In genomic region chr18:57748770-57749603, GRCh38 we compare ENCODE assay signal across 1 cellular context.
TF ChIP-seq lines count a peak whose summit lies in the region.

No MANE protein-coding gene starts in this region.

TF ChIP-seq in HepG2, 621 proteins besides CTCF, POLR2A, EP300 and RAD21 (continued from another document):
- no peak for TF ChIP-seq DDIT3 (CRISPR knock-in tag; IDR thresholded peaks at IDR 0.05)
- no peak for TF ChIP-seq SIN3B (IDR thresholded peaks at IDR 0.05; ENCODE audit: low read length)
- TF ChIP-seq ZNF619 (CRISPR knock-in tag; IDR thresholded peaks at IDR 0.05), result no peak
- no peak for TF ChIP-seq MAZ (IDR thresholded peaks at IDR 0.05; ENCODE audit: borderline replicate concordance, low read depth, low read length)
- no peak for TF ChIP-seq MAZ (CRISPR knock-in tag; IDR thresholded peaks at IDR 0.05; ENCODE audit: low read depth)
- TF ChIP-seq FOXP1 (IDR thresholded peaks at IDR 0.05), result no peak
- TF ChIP-seq FOXP1 (CRISPR knock-in tag; IDR thresholded peaks at IDR 0.05), result peak; percentile 27; the same call in 1 of the 2 replicates
- TF ChIP-seq PHB2 (IDR thresholded peaks at IDR 0.05; ENCODE audit: partially characterized antibody), result no peak
- no peak for TF ChIP-seq ZMYM3 (CRISPR knock-in tag; IDR thresholded peaks at IDR 0.05)
- TF ChIP-seq HNF1B (CRISPR knock-in tag; IDR thresholded peaks at IDR 0.05), result no peak
- no peak for TF ChIP-seq ZNF746 (CRISPR knock-in tag; IDR thresholded peaks at IDR 0.05)
- TF ChIP-seq HIC2 (CRISPR knock-in tag; IDR thresholded peaks at IDR 0.05; ENCODE audit: low read depth), result no peak
- peak; percentile 94 for TF ChIP-seq ATF3 (CRISPR knock-in tag; IDR thresholded peaks at IDR 0.05)
- TF ChIP-seq ZNF773 (CRISPR knock-in tag; IDR thresholded peaks at IDR 0.05; ENCODE audit: borderline replicate concordance), result no peak
- TF ChIP-seq JUND (CRISPR knock-in tag; IDR thresholded peaks at IDR 0.05), result peak; percentile 90
- TF ChIP-seq PAXIP1 (CRISPR knock-in tag; conservative IDR thresholded peaks at IDR 0.05), result peak; percentile 24; the same call in 1 of the 2 replicates
- no peak for TF ChIP-seq SALL2 (CRISPR knock-in tag; IDR thresholded peaks at IDR 0.05)
- TF ChIP-seq STAG1 (CRISPR knock-in tag; IDR thresholded peaks at IDR 0.05), result no peak
- peak; percentile 89 for TF ChIP-seq FOSL1 (CRISPR knock-in tag; IDR thresholded peaks at IDR 0.05; ENCODE audit: borderline replicate concordance)
- TF ChIP-seq JUNB (CRISPR knock-in tag; IDR thresholded peaks at IDR 0.05; ENCODE audit: borderline replicate concordance), result no peak
- no peak for TF ChIP-seq GATA4 (IDR thresholded peaks at IDR 0.05; ENCODE audit: borderline replicate concordance, low read depth)
- TF ChIP-seq ZNF138 (CRISPR knock-in tag; IDR thresholded peaks at IDR 0.05; ENCODE audit: low read depth), result no peak
- TF ChIP-seq PLSCR1 (CRISPR knock-in tag; IDR thresholded peaks at IDR 0.05; ENCODE audit: borderline replicate concordance), result no peak
- TF ChIP-seq ZC3H4 (CRISPR knock-in tag; IDR thresholded peaks at IDR 0.05; ENCODE audit: borderline replicate concordance), result no peak
- TF ChIP-seq THAP11 (CRISPR knock-in tag; IDR thresholded peaks at IDR 0.05), result no peak
- TF ChIP-seq ASH2L (IDR thresholded peaks at IDR 0.05; ENCODE audit: insufficient read length, low read depth, low read length), result no peak
- peak; percentile 59 for TF ChIP-seq GATAD2A (CRISPR knock-in tag; IDR thresholded peaks at IDR 0.05)
- peak; percentile 44 for TF ChIP-seq SAP130 (CRISPR knock-in tag; IDR thresholded peaks at IDR 0.05; ENCODE audit: low read depth)
- TF ChIP-seq IKZF1 (IDR thresholded peaks at IDR 0.05), result no peak
- no peak for TF ChIP-seq ATF2 (CRISPR knock-in tag; IDR thresholded peaks at IDR 0.05)
- TF ChIP-seq XBP1 (CRISPR knock-in tag; IDR thresholded peaks at IDR 0.05), result no peak
- no peak for TF ChIP-seq CREB1 (IDR thresholded peaks at IDR 0.05)
- no peak for TF ChIP-seq CREB1 (CRISPR knock-in tag; IDR thresholded peaks at IDR 0.05)
- TF ChIP-seq HOMEZ (CRISPR knock-in tag; IDR thresholded peaks at IDR 0.05; ENCODE audit: low read depth), result no peak
- TF ChIP-seq RNF2 (conservative IDR thresholded peaks at IDR 0.05; ENCODE audit: low read depth), result no peak
- no peak for TF ChIP-seq MAFK (conservative IDR thresholded peaks at IDR 0.05 in 1 of 2, IDR thresholded peaks at IDR 0.05 in 1 of 2; ENCODE audit: low read length in 2 of 2)
- 0 out of 2 replicates have a peak, but pooled peaks have one; percentile 29 for TF ChIP-seq PATZ1 (CRISPR knock-in tag; IDR thresholded peaks at IDR 0.05)
- no peak for TF ChIP-seq ZNF607 (CRISPR knock-in tag; IDR thresholded peaks at IDR 0.05; ENCODE audit: borderline replicate concordance)
- TF ChIP-seq ZKSCAN8 (CRISPR knock-in tag; IDR thresholded peaks at IDR 0.05; ENCODE audit: borderline replicate concordance), result no peak
- TF ChIP-seq HNRNPL (IDR thresholded peaks at IDR 0.05; ENCODE audit: low read depth, low read length), result no peak
- no peak for TF ChIP-seq SMAD1 (CRISPR knock-in tag; IDR thresholded peaks at IDR 0.05; ENCODE audit: borderline replicate concordance, low read depth)
- TF ChIP-seq KAT7 (CRISPR knock-in tag; IDR thresholded peaks at IDR 0.05; ENCODE audit: borderline replicate concordance), result no peak
- TF ChIP-seq IRF1 (CRISPR knock-in tag; IDR thresholded peaks at IDR 0.05; ENCODE audit: low read depth), result no peak
